Comparison of ENCODE assay signal across 9 cellular contexts in the genomic region with DNA sequence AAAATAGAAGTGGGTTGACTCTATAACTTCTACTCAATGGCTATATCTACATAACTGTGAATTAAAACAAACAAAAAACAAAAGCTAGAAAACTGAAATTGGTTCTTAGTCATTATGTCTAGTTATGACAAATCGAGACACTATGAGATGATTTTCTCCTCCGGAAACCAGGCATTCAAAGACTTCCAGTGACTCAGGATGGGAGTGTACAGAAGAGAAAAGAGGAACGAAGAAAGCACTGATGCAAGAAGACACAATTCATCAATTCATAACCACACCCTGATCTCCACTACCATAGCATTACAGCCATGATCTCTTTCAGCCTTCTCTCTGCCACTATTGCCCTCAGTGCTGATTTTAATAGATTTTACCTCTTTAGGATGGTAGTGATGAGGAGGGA.
DNase-seq lines count a peak whose midpoint lies in the region; ATAC-seq, FAIRE-seq and TF ChIP-seq lines count a peak whose summit lies in the region.
"Had no signal": no experiment of that assay in that cellular context is flagged by ENCODE, and none has a peak within 500 bp of the region (broad histone marks: within the 10 kb centered on the region; RNA-seq: fewer than 3 reads in every experiment).

No MANE protein-coding gene starts in this region.

- intact Hi-C loops in kidney (cut with DNase I): no loop called here

- POLR2A ChIA-PET in naive thymus-derived CD8-positive, alpha-beta T cell (lab: Charles Lee): no interaction called here

- H3K27ac ChIP-seq in kidney (ENCODE audit: low read depth in 2 of 2, low read length in 2 of 2): no peak overlapping the region

- no peaks in the 10 kb centered on the region for H3K4me1 ChIP-seq in kidney (ENCODE audit: control insufficient read depth in 1 of 2, insufficient read depth in 1 of 2, low read depth in 1 of 2, low read length in 2 of 2)

- no peak for TF ChIP-seq POLR2A in GM12892 (IDR thresholded peaks at IDR 0.05; ENCODE audit: low read depth, low read length)
- no peak for TF ChIP-seq POLR2A in H54 (IDR thresholded peaks at IDR 0.05; ENCODE audit: low read depth, low read length)

- no peak for ATAC-seq in naive thymus-derived CD8-positive, alpha-beta T cell
- ATAC-seq: left lobe of liver had no signal

- H3K9me3 ChIP-seq in kidney (ENCODE audit: control insufficient read depth in 1 of 2, low read length in 2 of 2): no peaks in the 10 kb centered on the region

- no peak overlapping the region for H3K9ac ChIP-seq in kidney (ENCODE audit: low read length in 2 of 2)

- peaks cover 0 to 13% (median 0%) of the 10 kb centered on the region in 9 donors for H3K9me3 Mint-ChIP-seq in naive thymus-derived CD8-positive, alpha-beta T cell

- H3K27me3 Mint-ChIP-seq in naive thymus-derived CD8-positive, alpha-beta T cell: no peaks in the 10 kb centered on the region

- DNase-seq in GM12892 (ENCODE audit: insufficient read length): no peak
- DNase-seq in H54 (ENCODE audit: insufficient read length, low spot score): no peak
- peak; percentile 72 to 78 for DNase-seq in Kasumi-1 (lab: John Stamatoyannopoulos, UW)
- DNase-seq in fibroblast of mammary gland (ENCODE audit: low read depth): peak; percentile 83
- DNase-seq in kidney: no peak
- no peak for DNase-seq in NK-92 treated with Interleukin-12 subunit alpha and Interleukin-12 subunit beta, amount 100 ng/mL, for 24 hours (lab: John Stamatoyannopoulos, UW)
- no peak for DNase-seq in stimulated activated CD4-positive, alpha-beta T cell treated with anti-CD3 and anti-CD28 coated beads, Interleukin-12 subunit alpha, Interleukin-12 subunit beta, amount 100 ng/mL, for 4 hours
- no peak for DNase-seq in naive thymus-derived CD8-positive, alpha-beta T cell

- no peaks in the 10 kb centered on the region for H3K4me1 Mint-ChIP-seq in naive thymus-derived CD8-positive, alpha-beta T cell

- FAIRE-seq in GM12892 (lab: Jason Lieb, UNC) (peak; percentile 90), H54 (lab: Jason Lieb, UNC) (peak; percentile 36), kidney (lab: Jason Lieb, UNC) (no peak)

- TF ChIP-seq CTCF in fibroblast of mammary gland (conservative IDR thresholded peaks at IDR 0.05; ENCODE audit: control insufficient read depth, insufficient read depth, low read depth, low read length) (no peak), kidney (IDR thresholded peaks at IDR 0.05; ENCODE audit: borderline replicate concordance, extremely low read depth, insufficient read depth) (no peak)

- H3K4me3 ChIP-seq in fibroblast of mammary gland (ENCODE audit: control insufficient read depth, low read depth, low read length) (no peak overlapping the region), kidney (ENCODE audit: low read length in 2 of 2) (no peak overlapping the region)

- H3K27ac Mint-ChIP-seq in naive thymus-derived CD8-positive, alpha-beta T cell: no peak overlapping the region

- H3K4me3 Mint-ChIP-seq in naive thymus-derived CD8-positive, alpha-beta T cell: no peak overlapping the region

- no peaks in the 10 kb centered on the region for H3K36me3 ChIP-seq in kidney (ENCODE audit: control insufficient read depth in 1 of 2, insufficient read depth in 2 of 2, low read length in 2 of 2)

- H3K36me3 Mint-ChIP-seq in naive thymus-derived CD8-positive, alpha-beta T cell: no peaks in the 10 kb centered on the region

Comparison
In these comparisons a context has a peak if more than half of its experiments do, and no peak if none do; other contexts are left out.
1. DNase-seq: peak in Kasumi-1 (2 of 2) and fibroblast of mammary gland (single experiment); none in GM12892 (single experiment), H54 (single experiment), kidney (single experiment), NK-92 treated with Interleukin-12 subunit alpha and Interleukin-12 subunit beta, amount 100 ng/mL, for 24 hours (single experiment), stimulated activated CD4-positive, alpha-beta T cell treated with anti-CD3 and anti-CD28 coated beads, Interleukin-12 subunit alpha, Interleukin-12 subunit beta, amount 100 ng/mL, for 4 hours (single experiment) and naive thymus-derived CD8-positive, alpha-beta T cell (0 of 10).